Comparison of ENCODE assay signal across 9 cellular contexts in genomic region chr20:46438156-46438750, GRCh38. TPM values are rescaled to one million over a fixed set of nuclear protein-coding genes. Genes with fewer than 3 reads are reported as not detected.
DNase-seq lines count a peak whose midpoint lies in the region; ATAC-seq and TF ChIP-seq lines count a peak whose summit lies in the region.
"Had no signal": no experiment of that assay in that cellular context is flagged by ENCODE, and none has a peak within 500 bp of the region (broad histone marks: within the 10 kb centered on the region; RNA-seq: fewer than 3 reads in every experiment).

No MANE protein-coding gene starts in this region.

- no peaks in the 10 kb centered on the region for H3K9me3 ChIP-seq in mesenchymal stem cell (ENCODE audit: control insufficient read depth, low read length)
- H3K9me3 ChIP-seq: mucosa of descending colon had no signal

- H2BK15ac ChIP-seq in mesenchymal stem cell (ENCODE audit: low read depth, poor library complexity, severe bottlenecking): no peak overlapping the region

- WGBS in mesenchymal stem cell: 71% methylated on average over 4 of the region's 4 CpGs

- H3K9ac ChIP-seq in mesenchymal stem cell (ENCODE audit: low read length): no peak overlapping the region

- H2AFZ ChIP-seq in mesenchymal stem cell (ENCODE audit: low read depth, low read length): no peak overlapping the region

- H3K4me3 Mint-ChIP-seq in Calu3 (ENCODE audit: low read depth, unreplicated experiment): no peak overlapping the region

- H3K27me3 ChIP-seq in mesenchymal stem cell (ENCODE audit: control insufficient read depth in 1 of 2, insufficient read depth in 1 of 2, low read length in 2 of 2): peaks cover 0 to 3% of the 10 kb centered on the region in 2 experiments

- H3K4me2 ChIP-seq in mesenchymal stem cell (ENCODE audit: low read length, poor library complexity, severe bottlenecking): no peak overlapping the region

- in situ Hi-C loops in T47D (cut with HindIII; ENCODE audit: low pct_unique_long_range_greater_than_20kb, low sequenced_read_pairs): loop anchor here (25.0 kb wide), 1 partner anchor 301 kb away; no protein-coding TSS in a partner anchor

- no peak for ATAC-seq in HG03196 (IDR thresholded peaks at IDR 0.05; ENCODE audit: unreplicated experiment)
- no peak for ATAC-seq in HG02759 (IDR thresholded peaks at IDR 0.05; ENCODE audit: unreplicated experiment)
- ATAC-seq: mucosa of descending colon had no signal

- H3K36me3 Mint-ChIP-seq in Calu3 (ENCODE audit: insufficient read depth, unreplicated experiment): no peaks in the 10 kb centered on the region

- DNase-seq in Calu3 (peak; percentile 49), HCEC 1CT (peak; percentile 62), NCI-H748 treated with DMSO at 0.1 percent for 48 hours (lab: John Stamatoyannopoulos, UW) (peak; percentile 35), T47D (ENCODE audit: low read depth in 1 of 2, low spot score in 1 of 2) (peak; percentile 83), mesenchymal stem cell (peak; percentile 34), NK-92 (lab: John Stamatoyannopoulos, UW; ENCODE audit: unreplicated experiment) (no peak)

- H3K18ac ChIP-seq in mesenchymal stem cell (ENCODE audit: low read depth in 1 of 2, low read length in 2 of 2): no peak overlapping the region

- H3K4me1 ChIP-seq in mesenchymal stem cell (ENCODE audit: control insufficient read depth, insufficient read depth, low read depth, low read length): no peaks in the 10 kb centered on the region

- H3K27me3 Mint-ChIP-seq in Calu3 (ENCODE audit: unreplicated experiment): peaks cover 89% of the 10 kb centered on the region

- H2BK5ac ChIP-seq in mesenchymal stem cell (ENCODE audit: low read depth, low read length, poor library complexity, severe bottlenecking): no peak overlapping the region

- no TSS peak for BruUV-seq in Calu3 (replicated peaks; lab: Mats Ljungman, UMichigan)

- H3K36me3 ChIP-seq in mesenchymal stem cell (ENCODE audit: control insufficient read depth in 1 of 2, insufficient read depth in 2 of 2, low read depth in 1 of 2, low read length in 2 of 2): no peaks in the 10 kb centered on the region

- H4K91ac ChIP-seq in mesenchymal stem cell (ENCODE audit: low read length): no peak overlapping the region

- no peak overlapping the region for H3K14ac ChIP-seq in mesenchymal stem cell (ENCODE audit: low read length in 2 of 2)

- no peaks in the 10 kb centered on the region for H3K79me1 ChIP-seq in mesenchymal stem cell (replicated peaks; ENCODE audit: low read length, poor library complexity, severe bottlenecking)

- H3K27ac ChIP-seq in mesenchymal stem cell (ENCODE audit: low read length, poor library complexity, severe bottlenecking): no peak overlapping the region

- no peaks in the 10 kb centered on the region for H3K9me3 Mint-ChIP-seq in Calu3 (ENCODE audit: low read depth, unreplicated experiment)

- CTCF ChIA-PET in Calu3 (lab: Charles Lee): interaction anchor here (0.6 to 1.9 kb wide), 14 partner anchors 14 to 451 kb away, joined by 3 to 22 read pairs (median 4); partner anchors contain the start of gene ELMO2

- H3K4me1 Mint-ChIP-seq in Calu3 (ENCODE audit: low read depth, unreplicated experiment): no peaks in the 10 kb centered on the region

- no peak overlapping the region for H3K23ac ChIP-seq in mesenchymal stem cell (ENCODE audit: low read length in 2 of 2)

- H2BK120ac ChIP-seq in mesenchymal stem cell (ENCODE audit: low read depth, low read length): no peak overlapping the region

- no peak overlapping the region for H3K4me3 ChIP-seq in mesenchymal stem cell (ENCODE audit: insufficient read depth in 1 of 2, low read depth in 1 of 2, low read length in 2 of 2)
- H3K4me3 ChIP-seq: mucosa of descending colon had no signal

- H4K8ac ChIP-seq in mesenchymal stem cell (ENCODE audit: low read length): no peak overlapping the region

- intact Hi-C loops in Calu3 (cut with micrococcal nuclease; ENCODE audit: unreplicated experiment): loop anchor here (1.0 kb wide), 1 partner anchor 306 kb away; no protein-coding TSS in a partner anchor

- H2AK5ac ChIP-seq in mesenchymal stem cell (ENCODE audit: low read length, severe bottlenecking): no peak overlapping the region

- no peak overlapping the region for H2BK12ac ChIP-seq in mesenchymal stem cell (ENCODE audit: low read length in 2 of 2)

- no peak overlapping the region for H3K27ac Mint-ChIP-seq in Calu3 (ENCODE audit: unreplicated experiment)

- peak; percentile 38 for TF ChIP-seq CTCF in Calu3 (IDR thresholded peaks at IDR 0.05; ENCODE audit: unreplicated experiment)

- H3K4ac ChIP-seq in mesenchymal stem cell (ENCODE audit: low read depth in 1 of 2, low read length in 2 of 2): no peak overlapping the region

RNA-seq across cellular contexts. Expression of gene ELMO2, which starts 31.8 kb away (rescaled TPM):
- 42.2 and 51.6 TPM in 2 replicates for total RNA-seq in Calu3 (2022)
- polyA plus RNA-seq in mesenchymal stem cell (2013, experiment 1 of 2): 31.9 TPM
- 31.5 TPM for polyA plus RNA-seq in mesenchymal stem cell (2013, experiment 2 of 2)
